23 cellular contexts compared by ENCODE assay signal in genomic region chr17:82661717-82662683, GRCh38.
"Had no signal": no experiment of that assay in that cellular context is flagged by ENCODE, and none has a peak within 500 bp of the region (broad histone marks: within the 10 kb centered on the region; RNA-seq: fewer than 3 reads in every experiment).

No MANE protein-coding gene starts in this region.

- H3K9me3 ChIP-seq: breast epithelium, heart left ventricle, prostate gland, suprapubic skin, tibial nerve had no signal

- H3K36me3 Mint-ChIP-seq: activated naive CD8-positive, alpha-beta T cell treated with anti-CD3 and anti-CD28 coated beads, Interleukin-2, amount 10 ng/mL, durations not matched to agents 7 days and 5 days; stimulated activated effector memory CD8-positive, alpha-beta T cell treated with anti-CD3 and anti-CD28 coated beads, Interleukin-12 subunit alpha, Interleukin-12 subunit beta, amount 100 ng/mL, for 72 hours had no signal

- H3K27ac Mint-ChIP-seq: activated CD4-positive, alpha-beta T cell treated with anti-CD3 and anti-CD28 coated beads, Interleukin-2, amount 10 ng/mL, durations not matched to agents 7 days and 5 days; activated CD8-positive, alpha-beta T cell treated with anti-CD3 and anti-CD28 coated beads, Interleukin-2, amount 10 ng/mL, durations not matched to agents 7 days and 5 days; activated naive CD8-positive, alpha-beta T cell treated with anti-CD3 and anti-CD28 coated beads, Interleukin-2, amount 10 ng/mL, durations not matched to agents 7 days and 5 days; activated T-helper 2 cell treated with anti-CD3 and anti-CD28 coated beads, Interferon-gamma antibody, Interleukin-2, Interleukin-4, amounts not matched to agents 10 μg/mL and 5 μg/mL and 100 μg/mL, durations not matched to agents 14 hours and 24 hours and 36 hours; naive B cell; stimulated activated effector memory CD8-positive, alpha-beta T cell treated with anti-CD3 and anti-CD28 coated beads, Interleukin-12 subunit alpha, Interleukin-12 subunit beta, amount 100 ng/mL, for 72 hours had no signal

- H3K27ac ChIP-seq: breast epithelium, coronary artery, heart left ventricle, prostate gland, skin epidermis, suprapubic skin, VCaP had no signal

- H3K36me3 ChIP-seq: breast epithelium, prostate gland had no signal

- H3K4me1 Mint-ChIP-seq: activated CD4-positive, alpha-beta T cell treated with anti-CD3 and anti-CD28 coated beads, Interleukin-2, amount 10 ng/mL, durations not matched to agents 7 days and 5 days; activated naive CD8-positive, alpha-beta T cell treated with anti-CD3 and anti-CD28 coated beads, Interleukin-2, amount 10 ng/mL, durations not matched to agents 7 days and 5 days; naive B cell; stimulated activated effector memory CD8-positive, alpha-beta T cell treated with anti-CD3 and anti-CD28 coated beads, Interleukin-12 subunit alpha, Interleukin-12 subunit beta, amount 100 ng/mL, for 72 hours; stimulated activated naive CD8-positive, alpha-beta T cell treated with anti-CD3 and anti-CD28 coated beads, Interleukin-15, amount 100 ng/mL, for 72 hours had no signal

- H3K4me1 ChIP-seq: breast epithelium, heart left ventricle, prostate gland, suprapubic skin had no signal

- H3K27me3 ChIP-seq: breast epithelium, heart left ventricle, suprapubic skin, tibial nerve had no signal

- H3K4me3 ChIP-seq: breast epithelium, coronary artery, heart left ventricle, prostate gland, skin epidermis, suprapubic skin, tibial nerve had no signal

- H3K9me3 Mint-ChIP-seq: activated naive CD8-positive, alpha-beta T cell treated with anti-CD3 and anti-CD28 coated beads, Interleukin-2, amount 10 ng/mL, durations not matched to agents 7 days and 5 days; activated T-helper 2 cell treated with anti-CD3 and anti-CD28 coated beads, Interferon-gamma antibody, Interleukin-2, Interleukin-4, amounts not matched to agents 10 μg/mL and 5 μg/mL and 100 μg/mL, durations not matched to agents 14 hours and 24 hours and 36 hours; naive B cell; neural crest cell; stimulated activated effector memory CD8-positive, alpha-beta T cell treated with anti-CD3 and anti-CD28 coated beads, Interleukin-12 subunit alpha, Interleukin-12 subunit beta, amount 100 ng/mL, for 72 hours; stimulated activated naive CD8-positive, alpha-beta T cell treated with anti-CD3 and anti-CD28 coated beads, Interleukin-15, amount 100 ng/mL, for 72 hours had no signal

- H3K4me3 Mint-ChIP-seq: activated CD4-positive, alpha-beta T cell treated with anti-CD3 and anti-CD28 coated beads, Interleukin-2, amount 10 ng/mL, durations not matched to agents 7 days and 5 days; activated CD8-positive, alpha-beta T cell treated with anti-CD3 and anti-CD28 coated beads, Interleukin-2, amount 10 ng/mL, durations not matched to agents 7 days and 5 days; activated naive CD8-positive, alpha-beta T cell treated with anti-CD3 and anti-CD28 coated beads, Interleukin-2, amount 10 ng/mL, durations not matched to agents 7 days and 5 days; naive B cell; neural crest cell; stimulated activated effector memory CD8-positive, alpha-beta T cell treated with anti-CD3 and anti-CD28 coated beads, Interleukin-12 subunit alpha, Interleukin-12 subunit beta, amount 100 ng/mL, for 72 hours; stimulated activated naive CD8-positive, alpha-beta T cell treated with anti-CD3 and anti-CD28 coated beads, Interleukin-15, amount 100 ng/mL, for 72 hours had no signal

- H3K27me3 Mint-ChIP-seq: activated CD4-positive, alpha-beta T cell treated with anti-CD3 and anti-CD28 coated beads, Interleukin-2, amount 10 ng/mL, durations not matched to agents 7 days and 5 days; activated naive CD8-positive, alpha-beta T cell treated with anti-CD3 and anti-CD28 coated beads, Interleukin-2, amount 10 ng/mL, durations not matched to agents 7 days and 5 days; naive B cell; stimulated activated naive CD8-positive, alpha-beta T cell treated with anti-CD3 and anti-CD28 coated beads, Interleukin-15, amount 100 ng/mL, for 72 hours had no signal

- DNase-seq: activated CD4-positive, alpha-beta T cell treated with anti-CD3 and anti-CD28 coated beads, Interleukin-2, amount 10 ng/mL, durations not matched to agents 7 days and 5 days; activated CD4-positive, CD25-positive, alpha-beta regulatory T cell treated with anti-CD3 and anti-CD28 coated beads, Interleukin-2, amount 50 U/mL, for 72 hours; activated CD8-positive, alpha-beta T cell treated with anti-CD3 and anti-CD28 coated beads, Interleukin-2, amount 10 ng/mL, durations not matched to agents 7 days and 5 days; activated naive CD4-positive, alpha-beta T cell; activated naive CD8-positive, alpha-beta T cell treated with anti-CD3 and anti-CD28 coated beads, Interleukin-2, amount 10 ng/mL, durations not matched to agents 7 days and 5 days; amniotic stem cell; cerebellar nuclear complex; left cardiac atrium; mesendoderm; naive B cell; stimulated activated CD4-positive, alpha-beta T cell treated with anti-CD3 and anti-CD28 coated beads, Interleukin-2, amount 100 ng/mL, for 24 hours; stimulated activated naive CD8-positive, alpha-beta T cell treated with anti-CD3 and anti-CD28 coated beads, Interleukin-15, amount 100 ng/mL, for 72 hours had no signal
